Comparison of ENCODE assay signal across 1 cellular context in the genomic region with DNA sequence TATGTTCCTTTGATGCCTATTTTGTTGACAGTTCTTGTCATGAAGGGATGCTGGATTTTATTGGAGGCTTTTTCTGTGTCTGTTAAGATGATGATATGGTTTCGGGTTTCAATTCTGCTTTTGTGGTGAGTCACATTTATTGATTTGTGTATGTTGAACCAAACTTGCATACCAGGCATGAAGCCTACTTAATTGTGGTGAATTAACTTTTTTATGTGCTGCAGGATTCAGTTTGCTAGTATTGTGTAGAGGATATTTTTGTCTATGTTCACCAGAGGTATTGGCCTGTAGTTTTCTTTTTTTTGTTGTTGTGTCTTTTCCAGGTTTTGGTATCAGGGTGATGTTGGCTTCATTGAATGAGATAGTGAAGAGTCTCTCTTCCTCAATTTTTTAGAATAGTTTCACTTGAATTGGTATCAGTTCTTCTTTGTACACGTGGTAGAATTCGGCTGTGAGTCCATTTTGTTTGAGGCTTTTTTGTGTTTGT.
TF ChIP-seq lines count a peak whose summit lies in the region.

No MANE protein-coding gene starts in this region.

TF ChIP-seq in WTC11, 78 proteins besides CTCF, POLR2A, EP300 and RAD21 (continued from another document):
- TF ChIP-seq, protein P1, sequence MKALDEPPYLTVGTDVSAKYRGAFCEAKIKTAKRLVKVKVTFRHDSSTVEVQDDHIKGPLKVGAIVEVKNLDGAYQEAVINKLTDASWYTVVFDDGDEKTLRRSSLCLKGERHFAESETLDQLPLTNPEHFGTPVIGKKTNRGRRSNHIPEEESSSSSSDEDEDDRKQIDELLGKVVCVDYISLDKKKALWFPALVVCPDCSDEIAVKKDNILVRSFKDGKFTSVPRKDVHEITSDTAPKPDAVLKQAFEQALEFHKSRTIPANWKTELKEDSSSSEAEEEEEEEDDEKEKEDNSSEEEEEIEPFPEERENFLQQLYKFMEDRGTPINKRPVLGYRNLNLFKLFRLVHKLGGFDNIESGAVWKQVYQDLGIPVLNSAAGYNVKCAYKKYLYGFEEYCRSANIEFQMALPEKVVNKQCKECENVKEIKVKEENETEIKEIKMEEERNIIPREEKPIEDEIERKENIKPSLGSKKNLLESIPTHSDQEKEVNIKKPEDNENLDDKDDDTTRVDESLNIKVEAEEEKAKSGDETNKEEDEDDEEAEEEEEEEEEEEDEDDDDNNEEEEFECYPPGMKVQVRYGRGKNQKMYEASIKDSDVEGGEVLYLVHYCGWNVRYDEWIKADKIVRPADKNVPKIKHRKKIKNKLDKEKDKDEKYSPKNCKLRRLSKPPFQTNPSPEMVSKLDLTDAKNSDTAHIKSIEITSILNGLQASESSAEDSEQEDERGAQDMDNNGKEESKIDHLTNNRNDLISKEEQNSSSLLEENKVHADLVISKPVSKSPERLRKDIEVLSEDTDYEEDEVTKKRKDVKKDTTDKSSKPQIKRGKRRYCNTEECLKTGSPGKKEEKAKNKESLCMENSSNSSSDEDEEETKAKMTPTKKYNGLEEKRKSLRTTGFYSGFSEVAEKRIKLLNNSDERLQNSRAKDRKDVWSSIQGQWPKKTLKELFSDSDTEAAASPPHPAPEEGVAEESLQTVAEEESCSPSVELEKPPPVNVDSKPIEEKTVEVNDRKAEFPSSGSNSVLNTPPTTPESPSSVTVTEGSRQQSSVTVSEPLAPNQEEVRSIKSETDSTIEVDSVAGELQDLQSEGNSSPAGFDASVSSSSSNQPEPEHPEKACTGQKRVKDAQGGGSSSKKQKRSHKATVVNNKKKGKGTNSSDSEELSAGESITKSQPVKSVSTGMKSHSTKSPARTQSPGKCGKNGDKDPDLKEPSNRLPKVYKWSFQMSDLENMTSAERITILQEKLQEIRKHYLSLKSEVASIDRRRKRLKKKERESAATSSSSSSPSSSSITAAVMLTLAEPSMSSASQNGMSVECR (CRISPR knock-in tag; IDR thresholded peaks at IDR 0.05; ENCODE audit: borderline replicate concordance): no peak
- no peak for TF ChIP-seq NR2C2 (CRISPR knock-in tag; IDR thresholded peaks at IDR 0.05)
- no peak for TF ChIP-seq NR1H2 (CRISPR knock-in tag; IDR thresholded peaks at IDR 0.05)
- TF ChIP-seq, protein P2, sequence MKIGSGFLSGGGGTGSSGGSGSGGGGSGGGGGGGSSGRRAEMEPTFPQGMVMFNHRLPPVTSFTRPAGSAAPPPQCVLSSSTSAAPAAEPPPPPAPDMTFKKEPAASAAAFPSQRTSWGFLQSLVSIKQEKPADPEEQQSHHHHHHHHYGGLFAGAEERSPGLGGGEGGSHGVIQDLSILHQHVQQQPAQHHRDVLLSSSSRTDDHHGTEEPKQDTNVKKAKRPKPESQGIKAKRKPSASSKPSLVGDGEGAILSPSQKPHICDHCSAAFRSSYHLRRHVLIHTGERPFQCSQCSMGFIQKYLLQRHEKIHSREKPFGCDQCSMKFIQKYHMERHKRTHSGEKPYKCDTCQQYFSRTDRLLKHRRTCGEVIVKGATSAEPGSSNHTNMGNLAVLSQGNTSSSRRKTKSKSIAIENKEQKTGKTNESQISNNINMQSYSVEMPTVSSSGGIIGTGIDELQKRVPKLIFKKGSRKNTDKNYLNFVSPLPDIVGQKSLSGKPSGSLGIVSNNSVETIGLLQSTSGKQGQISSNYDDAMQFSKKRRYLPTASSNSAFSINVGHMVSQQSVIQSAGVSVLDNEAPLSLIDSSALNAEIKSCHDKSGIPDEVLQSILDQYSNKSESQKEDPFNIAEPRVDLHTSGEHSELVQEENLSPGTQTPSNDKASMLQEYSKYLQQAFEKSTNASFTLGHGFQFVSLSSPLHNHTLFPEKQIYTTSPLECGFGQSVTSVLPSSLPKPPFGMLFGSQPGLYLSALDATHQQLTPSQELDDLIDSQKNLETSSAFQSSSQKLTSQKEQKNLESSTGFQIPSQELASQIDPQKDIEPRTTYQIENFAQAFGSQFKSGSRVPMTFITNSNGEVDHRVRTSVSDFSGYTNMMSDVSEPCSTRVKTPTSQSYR (CRISPR knock-in tag; IDR thresholded peaks at IDR 0.05): no peak
- TF ChIP-seq, protein P3, sequence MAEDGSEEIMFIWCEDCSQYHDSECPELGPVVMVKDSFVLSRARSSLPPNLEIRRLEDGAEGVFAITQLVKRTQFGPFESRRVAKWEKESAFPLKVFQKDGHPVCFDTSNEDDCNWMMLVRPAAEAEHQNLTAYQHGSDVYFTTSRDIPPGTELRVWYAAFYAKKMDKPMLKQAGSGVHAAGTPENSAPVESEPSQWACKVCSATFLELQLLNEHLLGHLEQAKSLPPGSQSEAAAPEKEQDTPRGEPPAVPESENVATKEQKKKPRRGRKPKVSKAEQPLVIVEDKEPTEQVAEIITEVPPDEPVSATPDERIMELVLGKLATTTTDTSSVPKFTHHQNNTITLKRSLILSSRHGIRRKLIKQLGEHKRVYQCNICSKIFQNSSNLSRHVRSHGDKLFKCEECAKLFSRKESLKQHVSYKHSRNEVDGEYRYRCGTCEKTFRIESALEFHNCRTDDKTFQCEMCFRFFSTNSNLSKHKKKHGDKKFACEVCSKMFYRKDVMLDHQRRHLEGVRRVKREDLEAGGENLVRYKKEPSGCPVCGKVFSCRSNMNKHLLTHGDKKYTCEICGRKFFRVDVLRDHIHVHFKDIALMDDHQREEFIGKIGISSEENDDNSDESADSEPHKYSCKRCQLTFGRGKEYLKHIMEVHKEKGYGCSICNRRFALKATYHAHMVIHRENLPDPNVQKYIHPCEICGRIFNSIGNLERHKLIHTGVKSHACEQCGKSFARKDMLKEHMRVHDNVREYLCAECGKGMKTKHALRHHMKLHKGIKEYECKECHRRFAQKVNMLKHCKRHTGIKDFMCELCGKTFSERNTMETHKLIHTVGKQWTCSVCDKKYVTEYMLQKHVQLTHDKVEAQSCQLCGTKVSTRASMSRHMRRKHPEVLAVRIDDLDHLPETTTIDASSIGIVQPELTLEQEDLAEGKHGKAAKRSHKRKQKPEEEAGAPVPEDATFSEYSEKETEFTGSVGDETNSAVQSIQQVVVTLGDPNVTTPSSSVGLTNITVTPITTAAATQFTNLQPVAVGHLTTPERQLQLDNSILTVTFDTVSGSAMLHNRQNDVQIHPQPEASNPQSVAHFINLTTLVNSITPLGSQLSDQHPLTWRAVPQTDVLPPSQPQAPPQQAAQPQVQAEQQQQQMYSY (CRISPR knock-in tag; IDR thresholded peaks at IDR 0.05): no peak
- TF ChIP-seq GTF2I (CRISPR knock-in tag; conservative IDR thresholded peaks at IDR 0.05): no peak
- no peak for TF ChIP-seq CREM (CRISPR knock-in tag; IDR thresholded peaks at IDR 0.05)
- no peak for TF ChIP-seq ZNF121 (CRISPR knock-in tag; IDR thresholded peaks at IDR 0.05)
- TF ChIP-seq ATF1 (CRISPR knock-in tag; IDR thresholded peaks at IDR 0.05): no peak
- TF ChIP-seq, protein P4, sequence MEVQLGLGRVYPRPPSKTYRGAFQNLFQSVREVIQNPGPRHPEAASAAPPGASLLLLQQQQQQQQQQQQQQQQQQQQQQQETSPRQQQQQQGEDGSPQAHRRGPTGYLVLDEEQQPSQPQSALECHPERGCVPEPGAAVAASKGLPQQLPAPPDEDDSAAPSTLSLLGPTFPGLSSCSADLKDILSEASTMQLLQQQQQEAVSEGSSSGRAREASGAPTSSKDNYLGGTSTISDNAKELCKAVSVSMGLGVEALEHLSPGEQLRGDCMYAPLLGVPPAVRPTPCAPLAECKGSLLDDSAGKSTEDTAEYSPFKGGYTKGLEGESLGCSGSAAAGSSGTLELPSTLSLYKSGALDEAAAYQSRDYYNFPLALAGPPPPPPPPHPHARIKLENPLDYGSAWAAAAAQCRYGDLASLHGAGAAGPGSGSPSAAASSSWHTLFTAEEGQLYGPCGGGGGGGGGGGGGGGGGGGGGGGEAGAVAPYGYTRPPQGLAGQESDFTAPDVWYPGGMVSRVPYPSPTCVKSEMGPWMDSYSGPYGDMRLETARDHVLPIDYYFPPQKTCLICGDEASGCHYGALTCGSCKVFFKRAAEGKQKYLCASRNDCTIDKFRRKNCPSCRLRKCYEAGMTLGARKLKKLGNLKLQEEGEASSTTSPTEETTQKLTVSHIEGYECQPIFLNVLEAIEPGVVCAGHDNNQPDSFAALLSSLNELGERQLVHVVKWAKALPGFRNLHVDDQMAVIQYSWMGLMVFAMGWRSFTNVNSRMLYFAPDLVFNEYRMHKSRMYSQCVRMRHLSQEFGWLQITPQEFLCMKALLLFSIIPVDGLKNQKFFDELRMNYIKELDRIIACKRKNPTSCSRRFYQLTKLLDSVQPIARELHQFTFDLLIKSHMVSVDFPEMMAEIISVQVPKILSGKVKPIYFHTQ (CRISPR knock-in tag; IDR thresholded peaks at IDR 0.05): no peak
